In the genomic region with DNA sequence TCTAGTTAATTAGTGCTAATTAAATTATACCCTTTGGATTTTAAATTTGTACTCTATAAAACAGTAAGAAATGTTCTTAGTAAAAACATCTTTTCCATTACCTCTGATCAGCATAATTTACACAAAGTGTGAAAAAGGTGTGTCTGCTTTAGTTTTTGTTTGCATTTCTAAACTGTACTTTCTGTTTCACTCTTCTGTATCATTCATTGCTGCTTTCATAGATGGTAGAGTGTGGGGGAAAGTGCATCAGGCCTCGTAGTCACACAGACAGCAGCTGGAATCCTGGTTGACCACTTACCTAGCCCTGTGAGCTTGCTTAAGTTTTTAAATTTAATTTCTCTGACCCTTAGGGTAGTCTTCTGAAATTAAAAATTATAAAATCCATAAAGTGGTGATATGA, we compare ENCODE assay signal across 13 cellular contexts.
A peak's percentile ranks its signal among the peaks of the same experiment; 100 is the strongest.
DNase-seq lines count a peak whose midpoint lies in the region; ATAC-seq and FAIRE-seq lines count a peak whose summit lies in the region.
"Had no signal": no experiment of that assay in that cellular context is flagged by ENCODE, and none has a peak within 500 bp of the region (broad histone marks: within the 10 kb centered on the region; RNA-seq: fewer than 3 reads in every experiment).

No MANE protein-coding gene starts in this region.

- H3K9me3 Mint-ChIP-seq in activated T-cell treated with anti-CD3 and anti-CD28 coated beads, Interleukin-2, amount 50 U/mL, for 72 hours: no peaks in the 10 kb centered on the region
- H3K9me3 Mint-ChIP-seq: nephron had no signal

- H3K36me3 Mint-ChIP-seq in activated T-cell treated with anti-CD3 and anti-CD28 coated beads, Interleukin-2, amount 50 U/mL, for 72 hours (ENCODE audit: insufficient read depth in 2 of 2): no peaks in the 10 kb centered on the region
- H3K36me3 Mint-ChIP-seq: activated naive CD4-positive, alpha-beta T cell treated with anti-CD3 and anti-CD28 coated beads, Interleukin-2, amount 50 U/mL, for 72 hours had no signal

- H3K36me3 ChIP-seq in small intestine (ENCODE audit: control insufficient read depth in 2 of 2, insufficient read depth in 2 of 2, low read length in 2 of 2): no peaks in the 10 kb centered on the region

- H3K27ac Mint-ChIP-seq in activated T-cell treated with anti-CD3 and anti-CD28 coated beads, Interleukin-2, amount 50 U/mL, for 72 hours: no peak overlapping the region
- H3K27ac Mint-ChIP-seq: activated naive CD4-positive, alpha-beta T cell treated with anti-CD3 and anti-CD28 coated beads, Interleukin-2, amount 50 U/mL, for 72 hours; nephron had no signal

- no peaks in the 10 kb centered on the region for H3K27me3 ChIP-seq in small intestine (ENCODE audit: control insufficient read depth in 2 of 2, insufficient read depth in 2 of 2, low read length in 2 of 2)

- H3K27me3 Mint-ChIP-seq in activated T-cell treated with anti-CD3 and anti-CD28 coated beads, Interleukin-2, amount 50 U/mL, for 72 hours (ENCODE audit: low read depth): no peaks in the 10 kb centered on the region

- H3K27ac ChIP-seq in small intestine (ENCODE audit: low read depth in 1 of 2, low read length in 1 of 2): no peak overlapping the region

- 13 to 41% (median 19%) methylated on average over 1 of the region's 1 CpG for WGBS in small intestine, 3 donors

- H3K4me1 Mint-ChIP-seq in activated T-cell treated with anti-CD3 and anti-CD28 coated beads, Interleukin-2, amount 50 U/mL, for 72 hours (ENCODE audit: low read depth): no peaks in the 10 kb centered on the region

- peaks cover 0 to 3% of the 10 kb centered on the region in 2 donors for H3K4me1 ChIP-seq in small intestine (ENCODE audit: control insufficient read depth in 2 of 2, insufficient read depth in 1 of 2, low read depth in 1 of 2, low read length in 1 of 2)

- ATAC-seq in GM19351 (IDR thresholded peaks at IDR 0.05; ENCODE audit: unreplicated experiment) (peak; percentile 91), HG02642 (IDR thresholded peaks at IDR 0.05; ENCODE audit: poor library complexity, unreplicated experiment) (peak; percentile 62), HG03442 (IDR thresholded peaks at IDR 0.05; ENCODE audit: unreplicated experiment) (peak; percentile 87)
- no peak for ATAC-seq in activated T-cell treated with anti-CD3 and anti-CD28 coated beads, Interleukin-2, amount 50 U/mL, for 72 hours (replicated peaks in 1 of 2)
- ATAC-seq: activated naive CD4-positive, alpha-beta T cell treated with anti-CD3 and anti-CD28 coated beads, Interleukin-2, amount 50 U/mL, for 72 hours had no signal

- H3K9me3 ChIP-seq in small intestine (ENCODE audit: control insufficient read depth, low read depth): no peaks in the 10 kb centered on the region

- H3K4me3 Mint-ChIP-seq in activated T-cell treated with anti-CD3 and anti-CD28 coated beads, Interleukin-2, amount 50 U/mL, for 72 hours: no peak overlapping the region
- H3K4me3 Mint-ChIP-seq: nephron had no signal

- H3K4me3 ChIP-seq in small intestine (ENCODE audit: low read depth in 1 of 2, low read length in 2 of 2): no peak overlapping the region

- FAIRE-seq in small intestine (lab: Jason Lieb, UNC): no peak
- FAIRE-seq: keratinocyte had no signal

- DNase-seq in small intestine: peak; percentile 28
- no peak for DNase-seq in activated gamma-delta T cell (lab: John Stamatoyannopoulos, UW)
- DNase-seq in hippocampal formation (lab: John Stamatoyannopoulos, UW): no peak
- no peak for DNase-seq in activated T-cell treated with anti-CD3 and anti-CD28 coated beads, Interleukin-2, amount 50 U/mL, for 72 hours
- DNase-seq: activated CD4-positive, alpha-beta T cell treated with anti-CD3 and anti-CD28 coated beads, Interleukin-2, amount 50 U/mL, for 4 hours; cerebellar nuclear complex; NCI-H1436 treated with DMSO at 0.1 percent for 48 hours had no signal

Comparison
In these comparisons a context has a peak if more than half of its experiments do, and no peak if none do; other contexts are left out.
1. ATAC-seq: peak in GM19351 (single experiment), HG02642 (single experiment) and HG03442 (single experiment); none in activated T-cell treated with anti-CD3 and anti-CD28 coated beads, Interleukin-2, amount 50 U/mL, for 72 hours (0 of 2).